In the genomic region with DNA sequence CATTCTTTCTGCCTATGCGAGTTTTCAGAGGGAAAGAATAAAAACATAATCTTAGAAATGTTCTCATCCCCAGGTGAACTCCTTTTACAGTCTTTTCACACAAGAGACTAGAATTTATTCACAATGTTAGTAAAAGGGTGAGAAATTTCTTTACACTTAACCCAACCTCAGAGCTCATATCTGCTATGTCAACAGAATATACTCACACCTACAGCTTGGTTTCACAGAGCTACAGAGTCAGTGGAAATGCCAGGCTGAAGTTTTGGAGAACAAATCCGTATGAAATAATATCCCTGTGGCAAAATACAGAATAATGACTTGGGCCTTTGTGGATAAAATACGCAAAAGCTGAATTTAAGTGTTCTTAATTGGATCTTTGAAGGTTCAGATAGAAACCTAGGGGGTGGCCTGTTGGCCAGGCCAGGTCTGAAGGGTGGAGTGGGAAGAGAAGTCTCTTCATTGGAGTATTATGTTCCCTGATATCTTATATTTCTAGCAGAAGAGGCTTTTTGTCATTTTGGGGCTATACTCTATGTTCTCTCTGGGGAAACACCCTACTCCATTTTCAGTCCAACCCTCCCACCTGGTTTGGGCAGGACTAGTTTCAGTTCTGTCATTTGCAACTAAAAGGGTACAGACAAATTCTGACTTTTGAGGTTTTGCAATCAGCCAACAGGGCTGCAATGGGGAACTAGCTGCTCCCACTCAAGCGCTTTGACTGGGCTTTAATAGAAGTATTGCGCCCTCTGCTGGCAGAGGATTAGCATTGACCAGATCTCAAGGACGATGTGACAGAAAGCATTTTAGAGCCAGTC, we compare ENCODE assay signal across 8 cellular contexts. TPM values are rescaled to one million over a fixed set of nuclear protein-coding genes. Genes with fewer than 3 reads are reported as not detected.
DNase-seq lines count a peak whose midpoint lies in the region; ATAC-seq and TF ChIP-seq lines count a peak whose summit lies in the region.

No MANE protein-coding gene starts in this region.

- H3K9me3 ChIP-seq in SJCRH30 (replicated peaks): no peaks in the 10 kb centered on the region
- no peaks in the 10 kb centered on the region for H3K9me3 ChIP-seq in upper lobe of left lung

- H3K4me3 ChIP-seq in NB4 (ENCODE audit: low read depth, low read length): no peak overlapping the region
- no peak overlapping the region for H3K4me3 ChIP-seq in SJCRH30
- no peak overlapping the region for H3K4me3 ChIP-seq in upper lobe of left lung

- no peaks in the 10 kb centered on the region for H3K36me3 ChIP-seq in SJCRH30
- H3K36me3 ChIP-seq in upper lobe of left lung: no peaks in the 10 kb centered on the region

- peak; percentile 90 for TF ChIP-seq CTCF in GM10266 (IDR thresholded peaks at IDR 0.05; ENCODE audit: control insufficient read depth, insufficient read depth, low read depth, missing control alignments)
- peak; percentile 87 for TF ChIP-seq CTCF in NB4 (IDR thresholded peaks at IDR 0.05; ENCODE audit: low read depth, low read length)
- TF ChIP-seq CTCF in upper lobe of left lung (IDR thresholded peaks at IDR 0.05): peak; percentile 81 to 93 (median 91)

- no peaks in the 10 kb centered on the region for H3K27me3 ChIP-seq in SJCRH30
- H3K27me3 ChIP-seq in upper lobe of left lung: no peaks in the 10 kb centered on the region

- TF ChIP-seq EP300 in upper lobe of left lung (IDR thresholded peaks at IDR 0.05): no peak

- TF ChIP-seq POLR2A in NB4 (IDR thresholded peaks at IDR 0.05; ENCODE audit: extremely low read depth, insufficient read length) (no peak), upper lobe of left lung (IDR thresholded peaks at IDR 0.05) (no peak)

- H3K27ac ChIP-seq in SJCRH30 (no peak overlapping the region), upper lobe of left lung (peak overlapping the region in 3 of 4 donors; percentile 49 to 55 (median 54))

- peak; percentile 79 for DNase-seq in GM10266 (ENCODE audit: extremely low spot score)
- DNase-seq in NB4 (ENCODE audit: low read depth): peak; percentile 98
- peak; percentile 82 to 95 for DNase-seq in SJCRH30
- DNase-seq in activated gamma-delta T cell treated with anti-CD3 and anti-CD28 coated beads, Interleukin-2, amount 50 U/mL, for 16 hours (ENCODE audit: low read depth): peak; percentile 82
- DNase-seq in germinal center (ENCODE audit: low spot score): peak; percentile 78
- peak; percentile 95 for DNase-seq in pons (ENCODE audit: low spot score)
- peak in 1 of 2 donors; percentile 94 for DNase-seq in upper lobe of left lung

- ATAC-seq in HG02588 (IDR thresholded peaks at IDR 0.05; ENCODE audit: unreplicated experiment): peak; percentile 96
- ATAC-seq in upper lobe of left lung (ENCODE audit: low FRiP score in 2 of 2): peak; percentile 94 to 97

- 35 to 38% methylated on average over 6 of the region's 6 CpGs for whole genome bisulfite sequencing in upper lobe of left lung, 2 donors

- H3K4me1 ChIP-seq in SJCRH30 (0 out of 2 replicates have a peak, but pooled peaks cover 3% of the 10 kb centered on the region), upper lobe of left lung (peaks cover 19 to 28% (median 23%) of the 10 kb centered on the region in 4 donors)

RNA-seq across cellular contexts. Expression of gene FBXO48, which starts 25.7 kb away (rescaled TPM):
- total RNA-seq in SJCRH30 (2014; rRNA removed; shearing (Covaris generic)): 1.8 and 2.5 TPM in 2 replicates
- total RNA-seq in upper lobe of left lung: 1 to 10 TPM in 5 of 6 donors, under 1 TPM in 1; 0.46 to 3.1 (median 1.5) TPM

RNA-seq across cellular contexts. Expression of gene APLF, which starts 26.0 kb away (rescaled TPM):
- 4.6 TPM in 2 replicates for total RNA-seq in SJCRH30 (2014; rRNA removed; shearing (Covaris generic))
- 1 to 10 TPM; 3.7 to 5.5 (median 4.7) TPM for total RNA-seq in upper lobe of left lung
